Comparison of ENCODE assay signal across 20 cellular contexts in genomic region chr4:122909683-122910082, GRCh38.
"Had no signal": no experiment of that assay in that cellular context is flagged by ENCODE, and none has a peak within 500 bp of the region (broad histone marks: within the 10 kb centered on the region; RNA-seq: fewer than 3 reads in every experiment).

No MANE protein-coding gene starts in this region.

- DNase-seq: activated CD4-positive, alpha-beta T cell treated with anti-CD3 and anti-CD28 coated beads for 48 hours; activated CD4-positive, alpha-beta T cell treated with anti-CD3 and anti-CD28 coated beads, Interleukin-2, amount 50 U/mL, for 48 hours; activated CD4-positive, CD25-positive, alpha-beta regulatory T cell treated with anti-CD3 and anti-CD28 coated beads, Interleukin-2, amount 50 U/mL, for 72 hours; activated CD8-positive, alpha-beta memory T cell treated with anti-CD3 and anti-CD28 coated beads, Interleukin-2, amount 10 ng/mL, durations not matched to agents 7 days and 5 days; activated effector memory CD4-positive, alpha-beta T cell treated with anti-CD3 and anti-CD28 coated beads, Interleukin-2, amount 50 U/mL, for 16 hours; activated naive CD4-positive, alpha-beta T cell treated with Interleukin-2 at 50 U/mL for 16 hours; activated naive CD8-positive, alpha-beta T cell treated with anti-CD3 and anti-CD28 coated beads for 36 hours; activated T-cell treated with anti-CD3 and anti-CD28 coated beads, Interleukin-2, amount 50 U/mL, for 24 hours; brain microvascular endothelial cell; Kasumi-1; KBM-7; NCI-H1105 treated with DMSO at 0.1 percent for 48 hours; NCI-H1930; NCI-H345; NCI-H510A; NCI-H526 treated with DMSO at 0.1 percent for 48 hours; Peyer's patch; SHP77 had no signal

- H3K27me3 Mint-ChIP-seq: activated CD8-positive, alpha-beta memory T cell treated with anti-CD3 and anti-CD28 coated beads, Interleukin-2, amount 10 ng/mL, durations not matched to agents 7 days and 5 days; activated naive CD8-positive, alpha-beta T cell treated with anti-CD3 and anti-CD28 coated beads for 36 hours; activated T-cell treated with anti-CD3 and anti-CD28 coated beads, Interleukin-2, amount 50 U/mL, for 24 hours had no signal

- H3K4me3 Mint-ChIP-seq: activated CD8-positive, alpha-beta memory T cell treated with anti-CD3 and anti-CD28 coated beads, Interleukin-2, amount 10 ng/mL, durations not matched to agents 7 days and 5 days; activated naive CD8-positive, alpha-beta T cell treated with anti-CD3 and anti-CD28 coated beads for 36 hours; activated T-cell treated with anti-CD3 and anti-CD28 coated beads, Interleukin-2, amount 50 U/mL, for 24 hours; T-helper 1 cell treated with Interleukin-12 subunit alpha and Interleukin-12 subunit beta and Interleukin-4 antibody, amounts not matched to agents 30 μg/mL and 1 μg/mL, for 36 hours had no signal

- H3K36me3 ChIP-seq: brain microvascular endothelial cell, Peyer's patch had no signal

- H3K9me3 Mint-ChIP-seq: activated naive CD8-positive, alpha-beta T cell treated with anti-CD3 and anti-CD28 coated beads for 36 hours; activated T-cell treated with anti-CD3 and anti-CD28 coated beads, Interleukin-2, amount 50 U/mL, for 24 hours; T-helper 1 cell treated with Interleukin-12 subunit alpha and Interleukin-12 subunit beta and Interleukin-4 antibody, amounts not matched to agents 30 μg/mL and 1 μg/mL, for 36 hours had no signal

- H3K27me3 ChIP-seq: brain microvascular endothelial cell, cardiac muscle cell, Peyer's patch had no signal

- H3K27ac ChIP-seq: brain microvascular endothelial cell, cardiac muscle cell, Peyer's patch had no signal

- H3K4me3 ChIP-seq: cardiac muscle cell, Peyer's patch had no signal

- H3K27ac Mint-ChIP-seq: activated CD8-positive, alpha-beta memory T cell treated with anti-CD3 and anti-CD28 coated beads, Interleukin-2, amount 10 ng/mL, durations not matched to agents 7 days and 5 days; activated naive CD8-positive, alpha-beta T cell treated with anti-CD3 and anti-CD28 coated beads for 36 hours; activated T-cell treated with anti-CD3 and anti-CD28 coated beads, Interleukin-2, amount 50 U/mL, for 24 hours; T-helper 1 cell treated with Interleukin-12 subunit alpha and Interleukin-12 subunit beta and Interleukin-4 antibody, amounts not matched to agents 30 μg/mL and 1 μg/mL, for 36 hours had no signal

- H3K9me3 ChIP-seq: Peyer's patch had no signal

- H3K4me1 Mint-ChIP-seq: activated naive CD8-positive, alpha-beta T cell treated with anti-CD3 and anti-CD28 coated beads for 36 hours had no signal

- H3K4me1 ChIP-seq: Peyer's patch had no signal
